ENCODE assay signal across 11 cellular contexts in genomic region chr17:16106161-16106891, GRCh38.
DNase-seq lines count a peak whose midpoint lies in the region; ATAC-seq and TF ChIP-seq lines count a peak whose summit lies in the region.
"Had no signal": no experiment of that assay in that cellular context is flagged by ENCODE, and none has a peak within 500 bp of the region (broad histone marks: within the 10 kb centered on the region; RNA-seq: fewer than 3 reads in every experiment).

No MANE protein-coding gene starts in this region.

- no peak overlapping the region for H2BK5ac ChIP-seq in H9 (ENCODE audit: insufficient read length, low read length)

- H3K36me3 Mint-ChIP-seq in activated CD4-positive, alpha-beta memory T cell treated with anti-CD3 and anti-CD28 coated beads for 36 hours, result peaks cover 18% of the 10 kb centered on the region
- H3K36me3 Mint-ChIP-seq in H9 (ENCODE audit: insufficient read depth in 1 of 3, low read depth in 3 of 3), result peaks cover 22 to 43% (median 32%) of the 10 kb centered on the region in 3 experiments

- H3K27ac Mint-ChIP-seq in activated CD4-positive, alpha-beta memory T cell treated with anti-CD3 and anti-CD28 coated beads for 36 hours, result no peak overlapping the region
- H3K27ac Mint-ChIP-seq in H9, result 0 out of 7 replicates have a peak overlapping the region, but pooled peaks of 1 of the 3 experiments have one; percentile 35
- H3K27ac Mint-ChIP-seq: activated naive CD8-positive, alpha-beta T cell treated with anti-CD3 and anti-CD28 coated beads, Interleukin-2, amount 10 ng/mL, durations not matched to agents 7 days and 5 days had no signal

- no peaks in the 10 kb centered on the region for H4K20me1 ChIP-seq in H9 (ENCODE audit: control insufficient read depth, insufficient read depth, insufficient read length)

- CTCF ChIA-PET in activated CD4-positive, alpha-beta memory T cell treated with anti-CD3 and anti-CD28 coated beads for 36 hours (lab: Charles Lee), result no interaction called here

- no peak overlapping the region for H3K23ac ChIP-seq in H9 (ENCODE audit: insufficient read length, low read depth, low read length)

- DNase-seq in Right ventricle myocardium superior, result no peak
- no peak for DNase-seq in right atrium auricular region (ENCODE audit: low spot score)
- peak; percentile 82 for DNase-seq in dermis blood vessel endothelial cell
- no peak for DNase-seq in right lobe of liver
- DNase-seq in activated CD4-positive, alpha-beta memory T cell treated with anti-CD3 and anti-CD28 coated beads for 36 hours, result no peak
- no peak for DNase-seq in H9
- no peak for DNase-seq in G401 (ENCODE audit: low spot score)
- DNase-seq: activated naive CD8-positive, alpha-beta T cell treated with anti-CD3 and anti-CD28 coated beads, Interleukin-2, amount 10 ng/mL, durations not matched to agents 7 days and 5 days; CD4-positive, alpha-beta memory T cell; stimulated activated CD4-positive, alpha-beta T cell treated with anti-CD3 and anti-CD28 coated beads, Interleukin-1b, Interleukin-23, amount 100 ng/mL, for 48 hours had no signal

- in situ Hi-C loops in G401 (cut with HindIII; ENCODE audit: low sequenced_read_pairs), result no loop called here

- H3K9ac ChIP-seq in H9 (ENCODE audit: extremely low read depth, insufficient read length, low read length), result no peak overlapping the region

- POLR2A ChIA-PET in activated CD4-positive, alpha-beta memory T cell treated with anti-CD3 and anti-CD28 coated beads for 36 hours (lab: Charles Lee), result interaction anchor here (0.7 kb wide), 1 partner anchor 68 kb away, joined by 3 read pairs; no protein-coding TSS in a partner anchor

- no peaks in the 10 kb centered on the region for H3K79me1 ChIP-seq in H9 (ENCODE audit: insufficient read depth, low read depth, low read length, poor library complexity, severe bottlenecking)

- H3K79me2 ChIP-seq in H9 (ENCODE audit: insufficient read depth, low read length), result no peaks in the 10 kb centered on the region

- no peak for TF ChIP-seq POLR2A in right lobe of liver (IDR thresholded peaks at IDR 0.05)

- TF ChIP-seq CTCF in right atrium auricular region (IDR thresholded peaks at IDR 0.05) (no peak), right lobe of liver (IDR thresholded peaks at IDR 0.05) (no peak), H9 (conservative IDR thresholded peaks at IDR 0.05) (no peak)

- H2BK15ac ChIP-seq in H9 (ENCODE audit: low read depth, low read length), result no peak overlapping the region

- no peak overlapping the region for H3K4me3 ChIP-seq in right atrium auricular region
- no peak overlapping the region for H3K4me3 ChIP-seq in right lobe of liver

- peak overlapping the region in 1 of 2 donors; percentile 24 for H3K27ac ChIP-seq in right atrium auricular region
- H3K27ac ChIP-seq in right lobe of liver, result no peak overlapping the region
- H3K27ac ChIP-seq in H9 (ENCODE audit: insufficient read length, low read depth, low read length), result no peak overlapping the region

- H4K91ac ChIP-seq in H9 (ENCODE audit: insufficient read length, low read depth, low read length), result no peak overlapping the region

- 68% methylated on average over 1 of the region's 1 CpG for WGBS in right lobe of liver (ENCODE audit: insufficient coverage, low coverage, low lambda C conversion rate, missing lambda C conversion rate)
- no CpG with 5 or more reads among the region's 1 CpG for WGBS in H9 (ENCODE audit: extremely low coverage, insufficient read length, low lambda C conversion rate)

- H2AFZ ChIP-seq in H9 (ENCODE audit: low read length), result no peak overlapping the region

- no peak overlapping the region for H3K56ac ChIP-seq in H9 (ENCODE audit: insufficient read length, low read depth, low read length)

- no peak overlapping the region for H3K18ac ChIP-seq in H9 (ENCODE audit: insufficient read length, low read depth, low read length)

- ATAC-seq in Right ventricle myocardium superior (ENCODE audit: poor library complexity) (peak; percentile 71), right lobe of liver (peak; percentile 15 to 65 (median 50)), HG02973 (IDR thresholded peaks at IDR 0.05; ENCODE audit: unreplicated experiment) (no peak)

- H3K14ac ChIP-seq in H9 (ENCODE audit: insufficient read depth, low read length), result no peak overlapping the region

- no peak overlapping the region for H3K4me3 Mint-ChIP-seq in activated CD4-positive, alpha-beta memory T cell treated with anti-CD3 and anti-CD28 coated beads for 36 hours
- no peak overlapping the region for H3K4me3 Mint-ChIP-seq in H9
- H3K4me3 Mint-ChIP-seq: activated naive CD8-positive, alpha-beta T cell treated with anti-CD3 and anti-CD28 coated beads, Interleukin-2, amount 10 ng/mL, durations not matched to agents 7 days and 5 days had no signal

- intact Hi-C loops in Right ventricle myocardium superior (cut with DNase I), result no loop called here
- intact Hi-C loops in right lobe of liver (cut with DNase I), result no loop called here
- intact Hi-C loops in activated CD4-positive, alpha-beta memory T cell treated with anti-CD3 and anti-CD28 coated beads for 36 hours (cut with micrococcal nuclease), result no loop called here

- no peak overlapping the region for H2BK20ac ChIP-seq in H9 (ENCODE audit: low read depth, low read length, poor library complexity, severe bottlenecking)

- H3K36me3 ChIP-seq in right atrium auricular region, result peaks cover 3% of the 10 kb centered on the region
- peaks cover 0 to 9% (median 6%) of the 10 kb centered on the region in 4 donors for H3K36me3 ChIP-seq in right lobe of liver

- H2BK120ac ChIP-seq in H9 (ENCODE audit: low read depth, low read length, poor library complexity, severe bottlenecking), result no peak overlapping the region

- no peaks in the 10 kb centered on the region for H3K9me3 Mint-ChIP-seq in activated CD4-positive, alpha-beta memory T cell treated with anti-CD3 and anti-CD28 coated beads for 36 hours
- no peaks in the 10 kb centered on the region for H3K9me3 Mint-ChIP-seq in H9
- H3K9me3 Mint-ChIP-seq: activated naive CD8-positive, alpha-beta T cell treated with anti-CD3 and anti-CD28 coated beads, Interleukin-2, amount 10 ng/mL, durations not matched to agents 7 days and 5 days; CD4-positive, alpha-beta memory T cell had no signal

- H3K4me1 Mint-ChIP-seq in activated CD4-positive, alpha-beta memory T cell treated with anti-CD3 and anti-CD28 coated beads for 36 hours (ENCODE audit: low read depth), result no peaks in the 10 kb centered on the region
- H3K4me1 Mint-ChIP-seq in H9, result peaks cover 0 to 3% of the 10 kb centered on the region in 2 experiments; a peak in 1 of 4 replicates

- H2AK5ac ChIP-seq in H9 (ENCODE audit: insufficient read length, low read length), result no peak overlapping the region

- H3K4me1 ChIP-seq in right atrium auricular region (no peaks in the 10 kb centered on the region), right lobe of liver (peaks cover 0 to 20% (median 6%) of the 10 kb centered on the region in 4 donors), H9 (ENCODE audit: insufficient read depth, low read length) (no peaks in the 10 kb centered on the region)

- H3K4me2 ChIP-seq in H9 (ENCODE audit: insufficient read depth, insufficient read length, low read length), result no peak overlapping the region

- H3K9me3 ChIP-seq in right atrium auricular region (no peaks in the 10 kb centered on the region), right lobe of liver (no peaks in the 10 kb centered on the region), H9 (ENCODE audit: control insufficient read depth, low read depth, low read length) (no peaks in the 10 kb centered on the region)

- no peaks in the 10 kb centered on the region for H3K27me3 ChIP-seq in right atrium auricular region
- H3K27me3 ChIP-seq in right lobe of liver, result no peaks in the 10 kb centered on the region
- H3K27me3 ChIP-seq in H9 (ENCODE audit: insufficient read depth, low read length), result no peaks in the 10 kb centered on the region

- H4K5ac ChIP-seq in H9 (ENCODE audit: insufficient read length, low read depth, low read length), result no peak overlapping the region

- H3K23me2 ChIP-seq in H9 (ENCODE audit: insufficient read length, low read depth, low read length, poor library complexity, severe bottlenecking), result no peaks in the 10 kb centered on the region

- H3K27me3 Mint-ChIP-seq in activated CD4-positive, alpha-beta memory T cell treated with anti-CD3 and anti-CD28 coated beads for 36 hours, result no peaks in the 10 kb centered on the region
- no peaks in the 10 kb centered on the region for H3K27me3 Mint-ChIP-seq in H9 (ENCODE audit: low read depth)
- H3K27me3 Mint-ChIP-seq: activated naive CD8-positive, alpha-beta T cell treated with anti-CD3 and anti-CD28 coated beads, Interleukin-2, amount 10 ng/mL, durations not matched to agents 7 days and 5 days; CD4-positive, alpha-beta memory T cell had no signal

- no peak overlapping the region for H3K4ac ChIP-seq in H9 (ENCODE audit: low read depth, low read length)

- no peak overlapping the region for H4K8ac ChIP-seq in H9 (replicated peaks; ENCODE audit: insufficient read length, low read depth, low read length)

- no peak overlapping the region for H2BK12ac ChIP-seq in H9 (ENCODE audit: insufficient read length, low read depth, low read length)

- no peak overlapping the region for H3T11ph ChIP-seq in H9 (ENCODE audit: low read length)
